Comparison of ENCODE assay signal across 19 cellular contexts in genomic region chr2:85286913-85287312, GRCh38. TPM values are rescaled to one million over a fixed set of nuclear protein-coding genes. Genes with fewer than 3 reads are reported as not detected.
DNase-seq lines count a peak whose midpoint lies in the region; ATAC-seq and TF ChIP-seq lines count a peak whose summit lies in the region.
"Had no signal": no experiment of that assay in that cellular context is flagged by ENCODE, and none has a peak within 500 bp of the region (broad histone marks: within the 10 kb centered on the region; RNA-seq: fewer than 3 reads in every experiment).

No MANE protein-coding gene starts in this region.

- TF ChIP-seq CTCF in MM.1S (IDR thresholded peaks at IDR 0.05; ENCODE audit: low read length): no peak
- no peak for TF ChIP-seq CTCF in progenitor cell of endocrine pancreas (IDR thresholded peaks at IDR 0.05; ENCODE audit: unreplicated experiment)
- TF ChIP-seq CTCF in CD14-positive monocyte (IDR thresholded peaks at IDR 0.05): no peak
- no peak for TF ChIP-seq CTCF in left ventricle myocardium inferior (IDR thresholded peaks at IDR 0.05; ENCODE audit: borderline replicate concordance)

- no peaks in the 10 kb centered on the region for H3K9me2 ChIP-seq in MM.1S (replicated peaks; ENCODE audit: insufficient read depth, low read length)

- peak overlapping the region; percentile 62 for H2AFZ ChIP-seq in MM.1S (ENCODE audit: low read length)

- H3K27me3 ChIP-seq in MM.1S (replicated peaks; ENCODE audit: insufficient read depth, low read length): no peaks in the 10 kb centered on the region
- H3K27me3 ChIP-seq in left ventricle myocardium inferior (ENCODE audit: low read depth): no peaks in the 10 kb centered on the region
- H3K27me3 ChIP-seq: colonic mucosa, left lung, tibial artery had no signal

- H3K79me2 ChIP-seq in MM.1S (ENCODE audit: low read length): no peaks in the 10 kb centered on the region

- no peaks in the 10 kb centered on the region for H4K20me1 ChIP-seq in MM.1S (ENCODE audit: insufficient read depth, low read length)

- H3K4me1 ChIP-seq in MM.1S (ENCODE audit: low read length) (peaks cover 11% of the 10 kb centered on the region; the same call in 1 of the 2 replicates), left ventricle myocardium inferior (peaks cover 4% of the 10 kb centered on the region)
- H3K4me1 ChIP-seq: colonic mucosa had no signal

- no peak overlapping the region for H3K4me3 ChIP-seq in MM.1S (ENCODE audit: low read length)
- H3K4me3 ChIP-seq in left ventricle myocardium inferior: no peak overlapping the region
- H3K4me3 ChIP-seq: colonic mucosa, left lung, psoas muscle, tibial artery had no signal

- H3K9me3 ChIP-seq in MM.1S (replicated peaks; ENCODE audit: insufficient read depth, low read length) (no peaks in the 10 kb centered on the region), left ventricle myocardium inferior (replicated peaks) (no peaks in the 10 kb centered on the region)
- H3K9me3 ChIP-seq: colonic mucosa, left lung, psoas muscle, tibial artery had no signal

- no peak overlapping the region for H3K9ac ChIP-seq in MM.1S (ENCODE audit: low read length)

- H3K9me3 Mint-ChIP-seq in activated naive CD4-positive, alpha-beta T cell treated with anti-CD3 and anti-CD28 coated beads, Interleukin-2, amount 50 U/mL, for 24 hours: no peaks in the 10 kb centered on the region
- H3K9me3 Mint-ChIP-seq in activated naive CD4-positive, alpha-beta T cell treated with anti-CD3 and anti-CD28 coated beads, Interleukin-2, amount 50 U/mL, for 72 hours: no peaks in the 10 kb centered on the region
- no peaks in the 10 kb centered on the region for H3K9me3 Mint-ChIP-seq in activated T-helper 2 cell treated with anti-CD3 and anti-CD28 coated beads, Interferon-gamma antibody, Interleukin-2, Interleukin-4, amounts not matched to agents 10 μg/mL and 5 μg/mL and 100 μg/mL, durations not matched to agents 14 hours and 24 hours and 36 hours
- H3K9me3 Mint-ChIP-seq in progenitor cell of endocrine pancreas (ENCODE audit: low read depth): no peaks in the 10 kb centered on the region
- no peaks in the 10 kb centered on the region for H3K9me3 Mint-ChIP-seq in CD14-positive monocyte
- H3K9me3 Mint-ChIP-seq: stimulated activated memory B cell treated with anti-CD40 and anti-IgM and Interleukin-4, amounts not matched to agents 10 μg/mL and 1 μg/mL and 100 μg/mL, for 72 hours had no signal

- H3K36me3 ChIP-seq in MM.1S (replicated peaks; ENCODE audit: insufficient read depth, low read length) (no peaks in the 10 kb centered on the region), left ventricle myocardium inferior (peaks cover 9% of the 10 kb centered on the region)
- H3K36me3 ChIP-seq: colonic mucosa, left lung had no signal

- H3K27ac Mint-ChIP-seq in activated naive CD4-positive, alpha-beta T cell treated with anti-CD3 and anti-CD28 coated beads, Interleukin-2, amount 50 U/mL, for 24 hours: peak overlapping the region; percentile 85
- peak overlapping the region in 1 of 2 donors; percentile 22 for H3K27ac Mint-ChIP-seq in activated naive CD4-positive, alpha-beta T cell treated with anti-CD3 and anti-CD28 coated beads, Interleukin-2, amount 50 U/mL, for 72 hours
- H3K27ac Mint-ChIP-seq in activated T-helper 2 cell treated with anti-CD3 and anti-CD28 coated beads, Interferon-gamma antibody, Interleukin-2, Interleukin-4, amounts not matched to agents 10 μg/mL and 5 μg/mL and 100 μg/mL, durations not matched to agents 14 hours and 24 hours and 36 hours: peak overlapping the region; percentile 10
- H3K27ac Mint-ChIP-seq in progenitor cell of endocrine pancreas (peak overlapping the region; percentile 10), CD14-positive monocyte (no peak overlapping the region)
- H3K27ac Mint-ChIP-seq: stimulated activated memory B cell treated with anti-CD40 and anti-IgM and Interleukin-4, amounts not matched to agents 10 μg/mL and 1 μg/mL and 100 μg/mL, for 72 hours had no signal

- no peaks in the 10 kb centered on the region for H3K36me3 Mint-ChIP-seq in activated naive CD4-positive, alpha-beta T cell treated with anti-CD3 and anti-CD28 coated beads, Interleukin-2, amount 50 U/mL, for 24 hours
- no peaks in the 10 kb centered on the region for H3K36me3 Mint-ChIP-seq in activated naive CD4-positive, alpha-beta T cell treated with anti-CD3 and anti-CD28 coated beads, Interleukin-2, amount 50 U/mL, for 72 hours
- no peaks in the 10 kb centered on the region for H3K36me3 Mint-ChIP-seq in activated T-helper 2 cell treated with anti-CD3 and anti-CD28 coated beads, Interferon-gamma antibody, Interleukin-2, Interleukin-4, amounts not matched to agents 10 μg/mL and 5 μg/mL and 100 μg/mL, durations not matched to agents 14 hours and 24 hours and 36 hours (ENCODE audit: low read depth)
- peaks cover 18% of the 10 kb centered on the region for H3K36me3 Mint-ChIP-seq in progenitor cell of endocrine pancreas (ENCODE audit: insufficient read depth)
- no peaks in the 10 kb centered on the region for H3K36me3 Mint-ChIP-seq in CD14-positive monocyte
- H3K36me3 Mint-ChIP-seq: stimulated activated memory B cell treated with anti-CD40 and anti-IgM and Interleukin-4, amounts not matched to agents 10 μg/mL and 1 μg/mL and 100 μg/mL, for 72 hours had no signal

- intact Hi-C loops in activated T-helper 2 cell treated with anti-CD3 and anti-CD28 coated beads, Interferon-gamma antibody, Interleukin-2, Interleukin-4, amounts not matched to agents 10 μg/mL and 5 μg/mL and 100 μg/mL, durations not matched to agents 14 hours and 24 hours and 36 hours (cut with micrococcal nuclease): loop anchor here (5.0 kb wide), 2 partner anchors 155 to 220 kb away; partner anchors contain the start of gene TCF7L1
- intact Hi-C loops in CD14-positive monocyte (cut with micrococcal nuclease) (no loop called here), left ventricle myocardium inferior (cut with micrococcal nuclease) (no loop called here)

- no peak for ATAC-seq in activated naive CD4-positive, alpha-beta T cell treated with anti-CD3 and anti-CD28 coated beads, Interleukin-2, amount 50 U/mL, for 72 hours
- ATAC-seq: left lung; psoas muscle; Right ventricle myocardium inferior; stimulated activated memory B cell treated with anti-CD40 and anti-IgM and Interleukin-4, amounts not matched to agents 10 μg/mL and 1 μg/mL and 100 μg/mL, for 72 hours had no signal

- H3F3A ChIP-seq in MM.1S (ENCODE audit: insufficient read depth, low read length): peaks cover 10% of the 10 kb centered on the region; the same call in 1 of the 2 replicates

- no peak for DNase-seq in activated naive CD4-positive, alpha-beta T cell treated with anti-CD3 and anti-CD28 coated beads, Interleukin-2, amount 50 U/mL, for 72 hours (ENCODE audit: low spot score in 2 of 2)
- DNase-seq in MM.1S: no peak
- no peak for DNase-seq in activated T-helper 2 cell treated with anti-CD3 and anti-CD28 coated beads, Interferon-gamma antibody, Interleukin-2, Interleukin-4, amounts not matched to agents 10 μg/mL and 5 μg/mL and 100 μg/mL, durations not matched to agents 14 hours and 24 hours and 36 hours (ENCODE audit: low spot score)
- DNase-seq in progenitor cell of endocrine pancreas (ENCODE audit: low spot score, unreplicated experiment): no peak
- no peak for DNase-seq in CD14-positive monocyte (ENCODE audit: low spot score)
- no peak for DNase-seq in left ventricle myocardium inferior
- DNase-seq in activated gamma-delta T cell (lab: John Stamatoyannopoulos, UW): no peak
- DNase-seq: activated effector memory CD4-positive, alpha-beta T cell treated with anti-CD3 and anti-CD28 coated beads, Interleukin-2, amount 50 U/mL, for 16 hours; colonic mucosa; DND-41; left lung; NCI-H2171; NCI-H526; psoas muscle; tibial artery had no signal

- peak overlapping the region; percentile 5 for H3K4me3 Mint-ChIP-seq in activated naive CD4-positive, alpha-beta T cell treated with anti-CD3 and anti-CD28 coated beads, Interleukin-2, amount 50 U/mL, for 24 hours
- H3K4me3 Mint-ChIP-seq in activated T-helper 2 cell treated with anti-CD3 and anti-CD28 coated beads, Interferon-gamma antibody, Interleukin-2, Interleukin-4, amounts not matched to agents 10 μg/mL and 5 μg/mL and 100 μg/mL, durations not matched to agents 14 hours and 24 hours and 36 hours (ENCODE audit: low read depth): no peak overlapping the region
- H3K4me3 Mint-ChIP-seq in progenitor cell of endocrine pancreas (ENCODE audit: low read depth): no peak overlapping the region
- H3K4me3 Mint-ChIP-seq in CD14-positive monocyte: peak overlapping the region in 1 of 2 donors; percentile 7
- H3K4me3 Mint-ChIP-seq: stimulated activated memory B cell treated with anti-CD40 and anti-IgM and Interleukin-4, amounts not matched to agents 10 μg/mL and 1 μg/mL and 100 μg/mL, for 72 hours had no signal

- H3K27ac ChIP-seq in MM.1S (ENCODE audit: low read length) (no peak overlapping the region), left ventricle myocardium inferior (replicated peaks) (no peak overlapping the region)
- H3K27ac ChIP-seq: colonic mucosa, left lung, psoas muscle, tibial artery, VCaP had no signal

- peak overlapping the region; percentile 43; the same call in 1 of the 2 replicates for H3K4me2 ChIP-seq in MM.1S (ENCODE audit: low read depth, low read length)

- no peaks in the 10 kb centered on the region for H3K27me3 Mint-ChIP-seq in activated naive CD4-positive, alpha-beta T cell treated with anti-CD3 and anti-CD28 coated beads, Interleukin-2, amount 50 U/mL, for 24 hours
- H3K27me3 Mint-ChIP-seq in activated T-helper 2 cell treated with anti-CD3 and anti-CD28 coated beads, Interferon-gamma antibody, Interleukin-2, Interleukin-4, amounts not matched to agents 10 μg/mL and 5 μg/mL and 100 μg/mL, durations not matched to agents 14 hours and 24 hours and 36 hours (ENCODE audit: low read depth): no peaks in the 10 kb centered on the region
- H3K27me3 Mint-ChIP-seq in progenitor cell of endocrine pancreas (no peaks in the 10 kb centered on the region), CD14-positive monocyte (ENCODE audit: low read depth in 3 of 3) (peaks cover 1 to 9% (median 6%) of the 10 kb centered on the region in 3 donors)
- H3K27me3 Mint-ChIP-seq: stimulated activated memory B cell treated with anti-CD40 and anti-IgM and Interleukin-4, amounts not matched to agents 10 μg/mL and 1 μg/mL and 100 μg/mL, for 72 hours had no signal

- H3K4me1 Mint-ChIP-seq in activated naive CD4-positive, alpha-beta T cell treated with anti-CD3 and anti-CD28 coated beads, Interleukin-2, amount 50 U/mL, for 24 hours: peaks cover 27% of the 10 kb centered on the region
- H3K4me1 Mint-ChIP-seq in activated T-helper 2 cell treated with anti-CD3 and anti-CD28 coated beads, Interferon-gamma antibody, Interleukin-2, Interleukin-4, amounts not matched to agents 10 μg/mL and 5 μg/mL and 100 μg/mL, durations not matched to agents 14 hours and 24 hours and 36 hours (ENCODE audit: low read depth): peaks cover 22% of the 10 kb centered on the region
- H3K4me1 Mint-ChIP-seq in progenitor cell of endocrine pancreas (ENCODE audit: low read depth): peaks cover 10% of the 10 kb centered on the region
- H3K4me1 Mint-ChIP-seq in CD14-positive monocyte: peaks cover 13% of the 10 kb centered on the region

RNA-seq across cellular contexts. Expression of gene TGOLN2, which starts 40.9 kb away (rescaled TPM):
- total RNA-seq in activated naive CD4-positive, alpha-beta T cell treated with anti-CD3 and anti-CD28 coated beads, Interleukin-2, amount 50 U/mL, for 72 hours: 100 to 1,000 TPM in 1 of 2 donors, 10 to 100 TPM in 1; 92.2 to 112 TPM
- total RNA-seq in activated T-helper 2 cell treated with anti-CD3 and anti-CD28 coated beads, Interferon-gamma antibody, Interleukin-2, Interleukin-4, amounts not matched to agents 10 μg/mL and 5 μg/mL and 100 μg/mL, durations not matched to agents 14 hours and 24 hours and 36 hours: 94.0 and 96.5 TPM in 2 replicates
- 64.2 and 65.5 TPM in 2 replicates for total RNA-seq in progenitor cell of endocrine pancreas
- 100 to 1,000 TPM in 1 of 2 donors, 10 to 100 TPM in 1; 68.2 to 111 TPM for polyA plus RNA-seq in CD14-positive monocyte
- 71.5 TPM for total RNA-seq in left ventricle myocardium inferior

Comparison
In these comparisons a context has a peak if more than half of its experiments do, and no peak if none do; other contexts are left out.
1. H3K27ac Mint-ChIP-seq: peak in activated naive CD4-positive, alpha-beta T cell treated with anti-CD3 and anti-CD28 coated beads, Interleukin-2, amount 50 U/mL, for 24 hours (single experiment), activated T-helper 2 cell treated with anti-CD3 and anti-CD28 coated beads, Interferon-gamma antibody, Interleukin-2, Interleukin-4, amounts not matched to agents 10 μg/mL and 5 μg/mL and 100 μg/mL, durations not matched to agents 14 hours and 24 hours and 36 hours (single experiment) and progenitor cell of endocrine pancreas (single experiment); none in CD14-positive monocyte (0 of 7).